Comparison of ENCODE assay signal across 28 cellular contexts in the genomic region with DNA sequence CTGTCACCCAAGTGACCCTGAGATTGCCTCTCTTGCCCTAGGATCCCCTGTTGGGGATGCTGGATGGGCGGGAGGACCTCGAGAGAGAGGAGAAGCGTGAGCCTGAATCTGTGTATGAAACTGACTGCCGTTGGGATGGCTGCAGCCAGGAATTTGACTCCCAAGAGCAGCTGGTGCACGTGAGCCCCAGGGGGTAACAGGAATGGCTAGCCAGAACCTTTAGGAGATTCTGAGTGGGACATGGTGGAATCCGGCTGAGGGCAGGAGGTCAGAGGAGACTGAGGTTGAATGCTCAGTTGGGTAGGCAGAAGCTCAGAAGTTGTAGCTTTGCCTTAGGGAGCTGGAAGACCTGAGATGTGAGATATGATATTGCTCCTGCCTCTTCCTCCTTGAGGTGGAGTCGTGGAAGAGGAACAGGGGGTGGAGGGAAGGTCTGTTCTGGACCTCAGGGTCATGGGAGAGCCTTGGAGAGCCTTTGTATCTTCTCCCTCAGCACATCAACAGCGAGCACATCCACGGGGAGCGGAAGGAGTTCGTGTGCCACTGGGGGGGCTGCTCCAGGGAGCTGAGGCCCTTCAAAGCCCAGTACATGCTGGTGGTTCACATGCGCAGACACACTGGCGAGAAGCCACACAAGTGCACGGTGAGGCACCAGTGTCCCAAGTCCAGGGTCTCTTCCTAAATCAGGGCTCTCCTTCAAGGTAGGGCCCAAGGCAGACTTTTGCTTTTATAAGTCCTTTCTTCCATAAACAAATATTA. TPM values are rescaled to one million over a fixed set of nuclear protein-coding genes. Genes with fewer than 3 reads are reported as not detected.
A peak's percentile ranks its signal among the peaks of the same experiment; 100 is the strongest.
DNase-seq lines count a peak whose midpoint lies in the region; ATAC-seq and TF ChIP-seq lines count a peak whose summit lies in the region.
"Had no signal": no experiment of that assay in that cellular context is flagged by ENCODE, and none has a peak within 500 bp of the region (broad histone marks: within the 10 kb centered on the region; RNA-seq: fewer than 3 reads in every experiment).

No MANE protein-coding gene starts in this region.

- no peak for DNase-seq in CD4-positive, CD25-positive, alpha-beta regulatory T cell
- DNase-seq in SJSA1 (ENCODE audit: low read depth in 1 of 2, low spot score in 2 of 2), result peak; percentile 75 to 94
- DNase-seq in mesenchymal stem cell, result no peak
- DNase-seq in prostate gland (ENCODE audit: low spot score), result no peak
- DNase-seq: ACHN; activated CD4-positive, alpha-beta T cell treated with anti-CD3 and anti-CD28 coated beads, Interleukin-2, amount 50 U/mL, for 48 hours; activated effector memory CD4-positive, alpha-beta T cell treated with anti-CD3 and anti-CD28 coated beads, Interleukin-2, amount 50 U/mL, for 16 hours; amniotic stem cell; esophagus squamous epithelium; HCEC 1CT; NCI-H1694; NCI-H2171 treated with DMSO at 0.1 percent for 48 hours; NCI-H524; pancreas; PC-3; right cardiac atrium; Right ventricle myocardium superior; stimulated activated CD4-positive, alpha-beta T cell treated with anti-CD3 and anti-CD28 coated beads, Interleukin-12 subunit alpha, Interleukin-12 subunit beta, amount 100 ng/mL, for 4 hours; stimulated activated CD4-positive, alpha-beta T cell treated with anti-CD3 and anti-CD28 coated beads, Interleukin-4, amount 100 ng/mL, for 24 hours; stimulated activated naive CD4-positive, alpha-beta T cell treated with Interleukin-2 at 50 U/mL for 16 hours; testis had no signal

- no peak overlapping the region for H3K4me2 ChIP-seq in mesenchymal stem cell (ENCODE audit: low read length, poor library complexity, severe bottlenecking)

- ATAC-seq in CD4-positive, CD25-positive, alpha-beta regulatory T cell (ENCODE audit: low read depth in 2 of 2), result no peak
- ATAC-seq in GM21423 (IDR thresholded peaks at IDR 0.05; ENCODE audit: unreplicated experiment), result no peak
- ATAC-seq in GM19463 (IDR thresholded peaks at IDR 0.05; ENCODE audit: unreplicated experiment), result no peak
- ATAC-seq: pancreas, PC-3, right cardiac atrium, WTC11 had no signal

- H3K27me3 ChIP-seq in CD4-positive, CD25-positive, alpha-beta regulatory T cell (ENCODE audit: control insufficient read depth, insufficient read depth, low read length), result no peaks in the 10 kb centered on the region
- H3K27me3 ChIP-seq in SJSA1 (replicated peaks) (no peaks in the 10 kb centered on the region), mesenchymal stem cell (ENCODE audit: control insufficient read depth in 1 of 2, insufficient read depth in 1 of 2, low read length in 2 of 2) (peaks cover 51 to 76% of the 10 kb centered on the region in 2 experiments), prostate gland (replicated peaks; ENCODE audit: insufficient read depth) (no peaks in the 10 kb centered on the region)
- H3K27me3 ChIP-seq: pancreas, testis had no signal

- H3K9me3 Mint-ChIP-seq in CD4-positive, CD25-positive, alpha-beta regulatory T cell, result no peaks in the 10 kb centered on the region
- H3K9me3 Mint-ChIP-seq: memory B cell, WTC11 had no signal

- peak overlapping the region in 1 of 2 experiments; percentile 60 for H3K23ac ChIP-seq in mesenchymal stem cell (ENCODE audit: low read length in 2 of 2)

- peaks cover 19% of the 10 kb centered on the region for H3K36me3 Mint-ChIP-seq in CD4-positive, CD25-positive, alpha-beta regulatory T cell

- H3K4me1 ChIP-seq in CD4-positive, CD25-positive, alpha-beta regulatory T cell (ENCODE audit: control insufficient read depth, insufficient read depth, low read length, poor library complexity, severe bottlenecking), result peaks cover 21% of the 10 kb centered on the region
- peaks cover 20% of the 10 kb centered on the region for H3K4me1 ChIP-seq in SJSA1 (replicated peaks)
- peaks cover 3% of the 10 kb centered on the region for H3K4me1 ChIP-seq in mesenchymal stem cell (ENCODE audit: control insufficient read depth, insufficient read depth, low read depth, low read length)
- peaks cover under 1% of the 10 kb centered on the region for H3K4me1 ChIP-seq in prostate gland (replicated peaks)

- no peaks in the 10 kb centered on the region for H3K9me3 ChIP-seq in CD4-positive, CD25-positive, alpha-beta regulatory T cell (ENCODE audit: control insufficient read depth in 2 of 2, low read length in 2 of 2)
- H3K9me3 ChIP-seq in SJSA1 (replicated peaks) (0 out of 2 replicates have a peak, but pooled peaks cover 3% of the 10 kb centered on the region), mesenchymal stem cell (ENCODE audit: control insufficient read depth, low read length) (no peaks in the 10 kb centered on the region), prostate gland (no peaks in the 10 kb centered on the region)
- H3K9me3 ChIP-seq: esophagus squamous epithelium, pancreas, testis had no signal

- WGBS in mesenchymal stem cell, result 90% methylated on average over 13 of the region's 14 CpGs
- 82% methylated on average over 14 of the region's 14 CpGs for WGBS in prostate gland

- no peak for TF ChIP-seq POLR2A in prostate gland (IDR thresholded peaks at IDR 0.05)

- H2BK15ac ChIP-seq in mesenchymal stem cell (ENCODE audit: low read depth, poor library complexity, severe bottlenecking), result no peak overlapping the region

- no peak overlapping the region for H3K14ac ChIP-seq in mesenchymal stem cell (ENCODE audit: low read length in 2 of 2)

- intact Hi-C loops in prostate gland (cut with DNase I), result loop anchor here (10.0 kb wide), 1 partner anchor 159 kb away; no protein-coding TSS in a partner anchor

- H2BK12ac ChIP-seq in mesenchymal stem cell (ENCODE audit: low read length in 2 of 2), result no peak overlapping the region

- H3K4me3 ChIP-seq in CD4-positive, CD25-positive, alpha-beta regulatory T cell (ENCODE audit: low read depth, low read length), result no peak overlapping the region
- H3K4me3 ChIP-seq in SJSA1, result no peak overlapping the region
- H3K4me3 ChIP-seq in mesenchymal stem cell (ENCODE audit: insufficient read depth in 1 of 2, low read depth in 1 of 2, low read length in 2 of 2), result no peak overlapping the region
- no peak overlapping the region for H3K4me3 ChIP-seq in prostate gland
- H3K4me3 ChIP-seq: esophagus squamous epithelium, pancreas, testis had no signal

- H4K91ac ChIP-seq in mesenchymal stem cell (ENCODE audit: low read length), result no peak overlapping the region

- peak overlapping the region in 2 of 3 donors; percentile 58 to 84 for H3K27ac Mint-ChIP-seq in CD4-positive, CD25-positive, alpha-beta regulatory T cell
- H3K27ac Mint-ChIP-seq: memory B cell, WTC11 had no signal

- H2BK5ac ChIP-seq in mesenchymal stem cell (ENCODE audit: low read depth, low read length, poor library complexity, severe bottlenecking), result no peak overlapping the region

- no peak overlapping the region for H3K27ac ChIP-seq in CD4-positive, CD25-positive, alpha-beta regulatory T cell (ENCODE audit: insufficient read depth, low read length, poor library complexity, severe bottlenecking)
- H3K27ac ChIP-seq in SJSA1 (no peak overlapping the region), mesenchymal stem cell (ENCODE audit: low read length, poor library complexity, severe bottlenecking) (no peak overlapping the region), prostate gland (no peak overlapping the region)
- H3K27ac ChIP-seq: esophagus squamous epithelium, HL-60, pancreas, testis had no signal

- H3K9ac ChIP-seq in mesenchymal stem cell (ENCODE audit: low read length), result no peak overlapping the region

- no peak overlapping the region for H3K18ac ChIP-seq in mesenchymal stem cell (ENCODE audit: low read depth in 1 of 2, low read length in 2 of 2)

- H3K36me3 ChIP-seq in CD4-positive, CD25-positive, alpha-beta regulatory T cell (ENCODE audit: control insufficient read depth, insufficient read depth, low read length), result peaks cover 31% of the 10 kb centered on the region
- H3K36me3 ChIP-seq in SJSA1 (peaks cover 86% of the 10 kb centered on the region), mesenchymal stem cell (ENCODE audit: control insufficient read depth in 1 of 2, insufficient read depth in 2 of 2, low read depth in 1 of 2, low read length in 2 of 2) (no peaks in the 10 kb centered on the region), prostate gland (no peaks in the 10 kb centered on the region)
- H3K36me3 ChIP-seq: esophagus squamous epithelium, pancreas had no signal

- no peak overlapping the region for H2BK120ac ChIP-seq in mesenchymal stem cell (ENCODE audit: low read depth, low read length)

- peaks cover 26% of the 10 kb centered on the region for H3K27me3 Mint-ChIP-seq in CD4-positive, CD25-positive, alpha-beta regulatory T cell
- H3K27me3 Mint-ChIP-seq: memory B cell had no signal

- H2AFZ ChIP-seq in mesenchymal stem cell (ENCODE audit: low read depth, low read length), result peak overlapping the region; percentile 8

- peaks cover 0 to 48% (median 20%) of the 10 kb centered on the region in 4 donors for H3K4me1 Mint-ChIP-seq in CD4-positive, CD25-positive, alpha-beta regulatory T cell

- peak overlapping the region in 1 of 4 donors; percentile 19 for H3K4me3 Mint-ChIP-seq in CD4-positive, CD25-positive, alpha-beta regulatory T cell
- H3K4me3 Mint-ChIP-seq: memory B cell, WTC11 had no signal

- no peak overlapping the region for H3K4ac ChIP-seq in mesenchymal stem cell (ENCODE audit: low read depth in 1 of 2, low read length in 2 of 2)

- H2AK5ac ChIP-seq in mesenchymal stem cell (ENCODE audit: low read length, severe bottlenecking), result no peak overlapping the region

- no peak for TF ChIP-seq CTCF in prostate gland (IDR thresholded peaks at IDR 0.05)

- H3K79me1 ChIP-seq in mesenchymal stem cell (replicated peaks; ENCODE audit: low read length, poor library complexity, severe bottlenecking), result peaks cover 2% of the 10 kb centered on the region

- no peak overlapping the region for H4K8ac ChIP-seq in mesenchymal stem cell (ENCODE audit: low read length)

RNA-seq across cellular contexts. Expression of a gene that starts 6.3 kb away (rescaled TPM):
- total RNA-seq in CD4-positive, CD25-positive, alpha-beta regulatory T cell, result 0.47 TPM
- polyA plus RNA-seq in CD4-positive, CD25-positive, alpha-beta regulatory T cell, result under 1 TPM in 3 of 4 donors, not detected in 1; 0.07 to 0.23 (median 0.13) TPM
- total RNA-seq in SJSA1 (2014; rRNA removed; shearing (Covaris generic)), result 225 and 323 TPM in 2 replicates
- 4.8 TPM for polyA plus RNA-seq in mesenchymal stem cell (2013, experiment 1 of 2)
- 3.2 TPM for polyA plus RNA-seq in mesenchymal stem cell (2013, experiment 2 of 2)
- 10 to 100 TPM in 1 of 2 donors, 1 to 10 TPM in 1; 1.7 to 11.5 TPM for total RNA-seq in prostate gland

RNA-seq across cellular contexts. Expression of a gene that starts 10.8 kb away (rescaled TPM):
- not detected for total RNA-seq in CD4-positive, CD25-positive, alpha-beta regulatory T cell
- under 1 TPM in 1 of 4 donors, not detected in 3; 0.06 TPM for polyA plus RNA-seq in CD4-positive, CD25-positive, alpha-beta regulatory T cell
- 2.2 and 2.5 TPM in 2 replicates for total RNA-seq in SJSA1 (2014; rRNA removed; shearing (Covaris generic))
- polyA plus RNA-seq in mesenchymal stem cell (2013, experiment 1 of 2), result 1.5 TPM
- polyA plus RNA-seq in mesenchymal stem cell (2013, experiment 2 of 2), result 1.7 TPM
- total RNA-seq in prostate gland, result not detected
- total RNA-seq: esophagus squamous epithelium, frontal cortex, PC-3, right cardiac atrium, Right ventricle myocardium superior had no signal
- polyA plus RNA-seq: right cardiac atrium had no signal

RNA-seq across cellular contexts. Expression of a gene that starts 13.7 kb away (rescaled TPM):
- 403 TPM for total RNA-seq in CD4-positive, CD25-positive, alpha-beta regulatory T cell
- polyA plus RNA-seq in CD4-positive, CD25-positive, alpha-beta regulatory T cell, result 100 to 1,000 TPM; 173 to 192 (median 182) TPM
- 30.6 TPM in 2 replicates for total RNA-seq in SJSA1 (2014; rRNA removed; shearing (Covaris generic))
- 0.07 TPM for polyA plus RNA-seq in mesenchymal stem cell (2013, experiment 1 of 2)
- polyA plus RNA-seq in mesenchymal stem cell (2013, experiment 2 of 2), result 0.12 TPM
- total RNA-seq in prostate gland, result 10 to 100 TPM in 1 of 2 donors, 1 to 10 TPM in 1; 3.5 to 13.6 TPM
- total RNA-seq: PC-3 had no signal

RNA-seq across cellular contexts. Expression of a gene that starts 21.9 kb away (rescaled TPM):
- 219 TPM for total RNA-seq in CD4-positive, CD25-positive, alpha-beta regulatory T cell
- polyA plus RNA-seq in CD4-positive, CD25-positive, alpha-beta regulatory T cell, result 10 to 100 TPM; 71.9 to 89.4 (median 80.1) TPM
- 3,352 and 4,750 TPM in 2 replicates for total RNA-seq in SJSA1 (2014; rRNA removed; shearing (Covaris generic))
- 410 TPM for polyA plus RNA-seq in mesenchymal stem cell (2013, experiment 1 of 2)
- polyA plus RNA-seq in mesenchymal stem cell (2013, experiment 2 of 2), result 418 TPM
- 10 to 100 TPM; 67.2 to 90.0 TPM for total RNA-seq in prostate gland

RNA-seq across cellular contexts. Expression of a gene that starts 31.3 kb away (rescaled TPM):
- not detected for total RNA-seq in CD4-positive, CD25-positive, alpha-beta regulatory T cell
- under 1 TPM in 1 of 4 donors, not detected in 3; 0.21 TPM for polyA plus RNA-seq in CD4-positive, CD25-positive, alpha-beta regulatory T cell
- total RNA-seq in SJSA1 (2014; rRNA removed; shearing (Covaris generic)), result 0.18 and 0.88 TPM in 2 replicates
- polyA plus RNA-seq in mesenchymal stem cell (2013, experiment 1 of 2), result 0.04 TPM
- polyA plus RNA-seq in mesenchymal stem cell (2013, experiment 2 of 2), result not detected
- total RNA-seq in prostate gland, result under 1 TPM; 0.46 to 0.57 TPM
- total RNA-seq: esophagus squamous epithelium, frontal cortex, myocyte, PC-3, right cardiac atrium, Right ventricle myocardium superior had no signal
- polyA plus RNA-seq: pancreas, right cardiac atrium had no signal

Comparison
In these comparisons a context has a peak if more than half of its experiments do, and no peak if none do; other contexts are left out.
1. DNase-seq: peak in SJSA1 (2 of 2); none in CD4-positive, CD25-positive, alpha-beta regulatory T cell (0 of 3), mesenchymal stem cell (single experiment) and prostate gland (single experiment).
2. RNA of a gene that starts 6.3 kb away (total RNA-seq): 225 to 323 TPM in SJSA1; 1.7 to 11.5 TPM in prostate gland and 0.47 TPM in CD4-positive, CD25-positive, alpha-beta regulatory T cell (single experiment); every median in the first group is over 10 times any median in the second.
3. RNA of a gene that starts 13.7 kb away (total RNA-seq): 403 TPM in CD4-positive, CD25-positive, alpha-beta regulatory T cell (single experiment); 30.6 TPM in SJSA1 and 3.5 to 13.6 TPM in prostate gland; every median in the first group is over 10 times any median in the second.